Comparison of ENCODE assay signal across 21 cellular contexts in the genomic region with DNA sequence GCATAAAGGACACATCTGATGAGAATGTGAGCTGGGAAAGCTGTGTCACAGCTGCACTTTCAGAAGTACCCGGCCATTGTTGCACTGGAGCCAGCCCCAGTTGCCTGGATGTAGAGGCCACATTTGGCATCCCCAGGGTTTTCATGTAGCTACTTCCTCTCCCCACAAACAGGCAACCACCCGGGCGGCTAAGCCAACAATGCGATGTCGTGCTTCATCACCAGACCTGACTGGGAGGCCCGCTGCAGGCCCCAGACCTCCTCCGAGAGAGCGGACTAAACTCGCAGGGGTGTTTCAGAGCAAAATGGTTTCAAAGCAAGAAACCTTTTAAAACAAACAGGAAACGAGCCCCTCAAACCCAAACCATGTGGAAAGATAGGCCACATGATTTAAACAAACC.
DNase-seq lines count a peak whose midpoint lies in the region; ATAC-seq and TF ChIP-seq lines count a peak whose summit lies in the region.
"Had no signal": no experiment of that assay in that cellular context is flagged by ENCODE, and none has a peak within 500 bp of the region (broad histone marks: within the 10 kb centered on the region; RNA-seq: fewer than 3 reads in every experiment).

No MANE protein-coding gene starts in this region.

- no peak overlapping the region for H3K4me3 ChIP-seq in GM12865 (ENCODE audit: low read depth, low read length)
- H3K4me3 ChIP-seq: GM23248, PC-9 had no signal

- H3K27me3 Mint-ChIP-seq in brain (no peaks in the 10 kb centered on the region), neural crest cell (ENCODE audit: low read depth) (no peaks in the 10 kb centered on the region)

- H3K36me3 Mint-ChIP-seq in brain (no peaks in the 10 kb centered on the region), neural crest cell (ENCODE audit: low read depth) (no peaks in the 10 kb centered on the region)
- H3K36me3 Mint-ChIP-seq: activated naive CD4-positive, alpha-beta T cell treated with anti-CD3 and anti-CD28 coated beads, Interleukin-2, amount 50 U/mL, for 24 hours; immature natural killer cell had no signal

- DNase-seq in GM12865 (ENCODE audit: low read depth) = peak; percentile 64
- DNase-seq in neural crest cell (ENCODE audit: low read depth, low spot score) = peak; percentile 27
- no peak for DNase-seq in occipital lobe (lab: John Stamatoyannopoulos, UW)
- DNase-seq in T-helper 1 cell = no peak
- DNase-seq: activated CD8-positive, alpha-beta memory T cell treated with anti-CD3 and anti-CD28 coated beads, Interleukin-2, amount 50 U/mL, for 48 hours; effector memory CD4-positive, alpha-beta T cell; GM23248; immature natural killer cell; KBM-7; midbrain; NCI-H1694 treated with DMSO at 0.1 percent for 48 hours; NCI-H524; PC-9; stimulated activated CD4-positive, alpha-beta T cell treated with anti-CD3 and anti-CD28 coated beads, Interleukin-12 subunit alpha, Interleukin-12 subunit beta, amount 100 ng/mL, for 4 hours; SW 1271; WERI-Rb-1 had no signal

- peak overlapping the region in 4 of 5 experiments; percentile 29 to 90 (median 83) for H3K27ac Mint-ChIP-seq in brain
- peak overlapping the region; percentile 97 for H3K27ac Mint-ChIP-seq in neural crest cell (ENCODE audit: unreplicated experiment)
- H3K27ac Mint-ChIP-seq: activated naive CD4-positive, alpha-beta T cell treated with anti-CD3 and anti-CD28 coated beads, Interleukin-2, amount 50 U/mL, for 24 hours; immature natural killer cell had no signal

- H3K9me3 Mint-ChIP-seq in brain (no peaks in the 10 kb centered on the region), neural crest cell (no peaks in the 10 kb centered on the region)
- H3K9me3 Mint-ChIP-seq: activated naive CD4-positive, alpha-beta T cell treated with anti-CD3 and anti-CD28 coated beads, Interleukin-2, amount 50 U/mL, for 24 hours had no signal

- peak; percentile 34 for ATAC-seq in HG02884 (IDR thresholded peaks at IDR 0.05; ENCODE audit: unreplicated experiment)
- ATAC-seq in GM18867 (IDR thresholded peaks at IDR 0.05; ENCODE audit: unreplicated experiment) = no peak
- no peak for ATAC-seq in HG02678 (IDR thresholded peaks at IDR 0.05; ENCODE audit: unreplicated experiment)

- TF ChIP-seq CTCF in GM12865 (IDR thresholded peaks at IDR 0.05; ENCODE audit: insufficient read depth, low read depth, low read length, missing control alignments) (no peak), brain (conservative IDR thresholded peaks at IDR 0.05) (no peak), neural crest cell (conservative IDR thresholded peaks at IDR 0.05) (no peak)

- H3K4me1 Mint-ChIP-seq in brain (peaks cover 56% of the 10 kb centered on the region), neural crest cell (peaks cover 60% of the 10 kb centered on the region)

- H3K4me3 Mint-ChIP-seq in brain (peak overlapping the region in 1 of 5 experiments; percentile 41), neural crest cell (peak overlapping the region; percentile 38)
- H3K4me3 Mint-ChIP-seq: activated naive CD4-positive, alpha-beta T cell treated with anti-CD3 and anti-CD28 coated beads, Interleukin-2, amount 50 U/mL, for 24 hours; immature natural killer cell had no signal

Comparison
In these comparisons a context has a peak if more than half of its experiments do, and no peak if none do; other contexts are left out.
1. DNase-seq: peak in GM12865 (single experiment) and neural crest cell (single experiment); none in occipital lobe (single experiment) and T-helper 1 cell (0 of 5).